Comparison of ENCODE assay signal across 13 cellular contexts in the genomic region with DNA sequence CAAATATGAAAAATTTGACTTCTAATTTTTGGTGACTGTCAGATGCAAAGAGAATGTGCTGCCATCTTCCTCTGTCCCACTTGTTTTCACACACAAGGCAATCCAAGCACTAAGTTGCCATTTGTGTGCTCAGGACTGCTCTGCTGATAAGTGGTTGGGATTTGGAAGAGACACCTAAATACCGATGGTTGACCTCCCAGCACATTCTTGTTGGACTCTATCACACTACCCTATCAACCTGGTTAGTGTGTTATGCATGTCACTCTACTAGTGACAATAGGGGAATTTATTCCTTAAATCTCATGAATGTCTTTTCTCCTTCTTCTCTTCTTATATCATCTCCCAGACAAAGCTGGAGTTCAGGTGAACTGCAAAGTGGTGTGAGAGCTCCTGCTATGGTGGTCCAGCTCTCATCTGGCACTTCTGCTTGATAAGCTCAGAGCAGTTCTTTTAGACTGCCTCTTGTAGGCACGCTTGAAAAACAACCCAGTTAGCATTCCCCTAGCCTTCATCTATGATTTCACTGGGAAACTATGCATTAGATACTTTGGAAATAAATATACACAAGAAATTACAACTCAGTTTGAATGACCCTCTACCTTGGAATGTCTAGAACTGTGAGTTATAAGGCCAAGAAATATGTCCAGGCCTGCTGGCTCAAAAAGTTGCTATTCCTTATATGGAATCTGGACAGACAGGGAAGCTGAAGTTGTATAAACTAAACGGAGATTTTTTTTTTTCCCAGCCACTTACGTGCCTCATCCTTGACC.
DNase-seq lines count a peak whose midpoint lies in the region; ATAC-seq and TF ChIP-seq lines count a peak whose summit lies in the region.
"Had no signal": no experiment of that assay in that cellular context is flagged by ENCODE, and none has a peak within 500 bp of the region (broad histone marks: within the 10 kb centered on the region; RNA-seq: fewer than 3 reads in every experiment).

No MANE protein-coding gene starts in this region.

- peak; percentile 95 for DNase-seq in HS-5 (ENCODE audit: low read depth)
- peak; percentile 97 for DNase-seq in brain microvascular endothelial cell
- peak; percentile 21 for DNase-seq in left kidney (ENCODE audit: low read depth, low spot score)
- no peak for DNase-seq in transverse colon
- DNase-seq in activated CD8-positive, alpha-beta memory T cell treated with anti-CD3 and anti-CD28 coated beads, Interleukin-2, amount 50 U/mL, for 48 hours = no peak
- DNase-seq in medulla oblongata (ENCODE audit: extremely low spot score) = no peak
- DNase-seq: activated T-cell treated with anti-CD3 and anti-CD28 coated beads, Interleukin-2, amount 50 U/mL, for 24 hours; effector CD4-positive, alpha-beta T cell; GDM1; left ventricle myocardium inferior; NCI-H446 treated with DMSO at 0.1 percent for 48 hours had no signal

- in situ Hi-C loops in brain microvascular endothelial cell (cut with HindIII; ENCODE audit: low pct_ligation_motif_present, low sequenced_read_pairs) = no loop called here
- in situ Hi-C loops in transverse colon (cut with MboI; ENCODE audit: low pct_ligation_motif_present in 1 of 4, low pct_unique_long_range_greater_than_20kb in 1 of 4, low sequenced_read_pairs in 3 of 4) = no loop called here

- H3K4me3 ChIP-seq in brain microvascular endothelial cell (ENCODE audit: low read depth, low read length) (no peak overlapping the region), transverse colon (no peak overlapping the region)
- H3K4me3 ChIP-seq: left ventricle myocardium inferior had no signal

- ATAC-seq in GM21390 (IDR thresholded peaks at IDR 0.05; ENCODE audit: unreplicated experiment) (no peak), GM21529 (IDR thresholded peaks at IDR 0.05; ENCODE audit: unreplicated experiment) (no peak)

- WGBS in transverse colon (ENCODE audit: low coverage in 1 of 2), 2 donors = 56 to 57% methylated on average over 4 of the region's 4 CpGs

- no peaks in the 10 kb centered on the region for H3K36me3 ChIP-seq in brain microvascular endothelial cell (replicated peaks)
- H3K36me3 ChIP-seq in transverse colon = no peaks in the 10 kb centered on the region
- H3K36me3 ChIP-seq: left ventricle myocardium inferior had no signal

- TF ChIP-seq POLR2A in transverse colon (IDR thresholded peaks at IDR 0.05) = no peak

- peak overlapping the region; percentile 98 for H3K27ac ChIP-seq in brain microvascular endothelial cell
- peak overlapping the region; percentile 50 to 82 (median 68) for H3K27ac ChIP-seq in transverse colon
- H3K27ac ChIP-seq: left ventricle myocardium inferior had no signal

- no peaks in the 10 kb centered on the region for H3K9me3 ChIP-seq in transverse colon
- H3K9me3 ChIP-seq: left ventricle myocardium inferior had no signal

- TF ChIP-seq EP300 in transverse colon (IDR thresholded peaks at IDR 0.05; ENCODE audit: low read depth) = no peak

- TF ChIP-seq CTCF in brain microvascular endothelial cell (IDR thresholded peaks at IDR 0.05; ENCODE audit: low read depth, low read length, missing control alignments) (no peak), transverse colon (IDR thresholded peaks at IDR 0.05) (no peak)

- H3K4me1 ChIP-seq in transverse colon = peaks cover 0 to 3% (median 1%) of the 10 kb centered on the region in 4 donors
- H3K4me1 ChIP-seq: left ventricle myocardium inferior had no signal

- H3K27me3 ChIP-seq in brain microvascular endothelial cell (replicated peaks) = no peaks in the 10 kb centered on the region
- H3K27me3 ChIP-seq in transverse colon = no peaks in the 10 kb centered on the region

- intact Hi-C loops in transverse colon (cut with DNase I; ENCODE audit: low total_unique reads) = no loop called here

Comparison
In these comparisons a context has a peak if more than half of its experiments do, and no peak if none do; other contexts are left out.
1. DNase-seq: peak in HS-5 (single experiment), brain microvascular endothelial cell (single experiment) and left kidney (single experiment); none in transverse colon (single experiment), activated CD8-positive, alpha-beta memory T cell treated with anti-CD3 and anti-CD28 coated beads, Interleukin-2, amount 50 U/mL, for 48 hours (single experiment) and medulla oblongata (single experiment).